Comparison of ENCODE assay signal across 1 cellular context in genomic region chr1:16677552-16678423, GRCh38.
TF ChIP-seq lines count a peak whose summit lies in the region.

No MANE protein-coding gene starts in this region.

TF ChIP-seq in HepG2, 621 proteins besides CTCF, POLR2A, EP300 and RAD21 (continued from another document and continues in another):
- TF ChIP-seq, protein P1, sequence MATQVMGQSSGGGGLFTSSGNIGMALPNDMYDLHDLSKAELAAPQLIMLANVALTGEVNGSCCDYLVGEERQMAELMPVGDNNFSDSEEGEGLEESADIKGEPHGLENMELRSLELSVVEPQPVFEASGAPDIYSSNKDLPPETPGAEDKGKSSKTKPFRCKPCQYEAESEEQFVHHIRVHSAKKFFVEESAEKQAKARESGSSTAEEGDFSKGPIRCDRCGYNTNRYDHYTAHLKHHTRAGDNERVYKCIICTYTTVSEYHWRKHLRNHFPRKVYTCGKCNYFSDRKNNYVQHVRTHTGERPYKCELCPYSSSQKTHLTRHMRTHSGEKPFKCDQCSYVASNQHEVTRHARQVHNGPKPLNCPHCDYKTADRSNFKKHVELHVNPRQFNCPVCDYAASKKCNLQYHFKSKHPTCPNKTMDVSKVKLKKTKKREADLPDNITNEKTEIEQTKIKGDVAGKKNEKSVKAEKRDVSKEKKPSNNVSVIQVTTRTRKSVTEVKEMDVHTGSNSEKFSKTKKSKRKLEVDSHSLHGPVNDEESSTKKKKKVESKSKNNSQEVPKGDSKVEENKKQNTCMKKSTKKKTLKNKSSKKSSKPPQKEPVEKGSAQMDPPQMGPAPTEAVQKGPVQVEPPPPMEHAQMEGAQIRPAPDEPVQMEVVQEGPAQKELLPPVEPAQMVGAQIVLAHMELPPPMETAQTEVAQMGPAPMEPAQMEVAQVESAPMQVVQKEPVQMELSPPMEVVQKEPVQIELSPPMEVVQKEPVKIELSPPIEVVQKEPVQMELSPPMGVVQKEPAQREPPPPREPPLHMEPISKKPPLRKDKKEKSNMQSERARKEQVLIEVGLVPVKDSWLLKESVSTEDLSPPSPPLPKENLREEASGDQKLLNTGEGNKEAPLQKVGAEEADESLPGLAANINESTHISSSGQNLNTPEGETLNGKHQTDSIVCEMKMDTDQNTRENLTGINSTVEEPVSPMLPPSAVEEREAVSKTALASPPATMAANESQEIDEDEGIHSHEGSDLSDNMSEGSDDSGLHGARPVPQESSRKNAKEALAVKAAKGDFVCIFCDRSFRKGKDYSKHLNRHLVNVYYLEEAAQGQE (IDR thresholded peaks at IDR 0.05; ENCODE audit: borderline replicate concordance in 1 of 2, low read depth in 1 of 2, low read length in 2 of 2): no peak
- TF ChIP-seq DZIP1 (CRISPR knock-in tag; IDR thresholded peaks at IDR 0.05): no peak
- peak; percentile 41; the same call in 1 of the 2 replicates for TF ChIP-seq FOXP4 (CRISPR knock-in tag; IDR thresholded peaks at IDR 0.05)
- TF ChIP-seq ZNF124 (CRISPR knock-in tag; IDR thresholded peaks at IDR 0.05): no peak; the same call in 1 of the 2 replicates
- no peak for TF ChIP-seq ZNF260 (CRISPR knock-in tag; IDR thresholded peaks at IDR 0.05; ENCODE audit: borderline replicate concordance, low read depth)
- TF ChIP-seq EHMT2 (IDR thresholded peaks at IDR 0.05; ENCODE audit: borderline replicate concordance, low read depth, low read length): 0 out of 2 replicates have a peak, but pooled peaks have one; percentile 28
- no peak for TF ChIP-seq TCF7L2 (IDR thresholded peaks at IDR 0.05; ENCODE audit: low read depth, low read length)
- TF ChIP-seq TFDP2 (CRISPR knock-in tag; IDR thresholded peaks at IDR 0.05): peak; percentile 50; the same call in 1 of the 2 replicates
- no peak for TF ChIP-seq FOSL1 (CRISPR knock-in tag; IDR thresholded peaks at IDR 0.05; ENCODE audit: borderline replicate concordance)
- TF ChIP-seq MEF2D (CRISPR knock-in tag; IDR thresholded peaks at IDR 0.05): no peak
- no peak for TF ChIP-seq ZNF709 (CRISPR knock-in tag; IDR thresholded peaks at IDR 0.05)
- TF ChIP-seq ZNF660 (CRISPR knock-in tag; IDR thresholded peaks at IDR 0.05; ENCODE audit: borderline replicate concordance, low read depth): no peak
- TF ChIP-seq ZFAT (CRISPR knock-in tag; conservative IDR thresholded peaks at IDR 0.05): no peak
- TF ChIP-seq NR2F2 (IDR thresholded peaks at IDR 0.05; ENCODE audit: borderline replicate concordance, low read depth): peak; percentile 72; the same call in 1 of the 2 replicates
- no peak for TF ChIP-seq ZNF615 (CRISPR knock-in tag; IDR thresholded peaks at IDR 0.05; ENCODE audit: borderline replicate concordance)
- TF ChIP-seq RBM22 (optimal IDR thresholded peaks at IDR 0.05; ENCODE audit: low read length): peak; percentile 97
- TF ChIP-seq MTA3 (CRISPR knock-in tag; IDR thresholded peaks at IDR 0.05): no peak
- TF ChIP-seq, protein P2, sequence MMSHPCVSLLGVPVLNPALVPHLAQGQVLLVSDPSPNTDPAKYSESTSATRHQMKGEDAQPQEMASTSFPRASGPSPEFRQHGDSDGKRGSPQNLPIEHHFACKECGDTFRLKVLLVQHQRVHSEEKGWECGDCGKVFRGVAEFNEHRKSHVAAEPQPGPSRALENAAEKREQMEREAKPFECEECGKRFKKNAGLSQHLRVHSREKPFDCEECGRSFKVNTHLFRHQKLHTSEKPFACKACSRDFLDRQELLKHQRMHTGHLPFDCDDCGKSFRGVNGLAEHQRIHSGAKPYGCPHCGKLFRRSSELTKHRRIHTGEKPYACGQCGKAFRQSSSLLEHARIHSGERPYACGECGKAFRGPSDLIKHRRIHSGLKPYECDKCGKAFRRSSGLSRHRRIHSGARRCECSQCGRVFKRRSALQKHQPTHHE (CRISPR knock-in tag; IDR thresholded peaks at IDR 0.05; ENCODE audit: borderline replicate concordance): no peak
- 0 out of 2 replicates have a peak, but pooled peaks have one; percentile 27 for TF ChIP-seq KLF12 (CRISPR knock-in tag; IDR thresholded peaks at IDR 0.05; ENCODE audit: borderline replicate concordance)
- no peak for TF ChIP-seq TFE3 (CRISPR knock-in tag; IDR thresholded peaks at IDR 0.05)
- TF ChIP-seq ZNF513 (CRISPR knock-in tag; conservative IDR thresholded peaks at IDR 0.05): no peak
- TF ChIP-seq, protein P3, sequence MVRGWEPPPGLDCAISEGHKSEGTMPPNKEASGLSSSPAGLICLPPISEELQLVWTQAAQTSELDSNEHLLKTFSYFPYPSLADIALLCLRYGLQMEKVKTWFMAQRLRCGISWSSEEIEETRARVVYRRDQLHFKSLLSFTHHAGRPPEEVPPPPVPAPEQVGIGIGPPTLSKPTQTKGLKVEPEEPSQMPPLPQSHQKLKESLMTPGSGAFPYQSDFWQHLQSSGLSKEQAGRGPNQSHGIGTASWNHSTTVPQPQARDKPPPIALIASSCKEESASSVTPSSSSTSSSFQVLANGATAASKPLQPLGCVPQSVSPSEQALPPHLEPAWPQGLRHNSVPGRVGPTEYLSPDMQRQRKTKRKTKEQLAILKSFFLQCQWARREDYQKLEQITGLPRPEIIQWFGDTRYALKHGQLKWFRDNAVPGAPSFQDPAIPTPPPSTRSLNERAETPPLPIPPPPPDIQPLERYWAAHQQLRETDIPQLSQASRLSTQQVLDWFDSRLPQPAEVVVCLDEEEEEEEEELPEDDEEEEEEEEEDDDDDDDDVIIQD (CRISPR knock-in tag; IDR thresholded peaks at IDR 0.05; ENCODE audit: low read depth): no peak; the same call in 1 of the 2 replicates
- TF ChIP-seq, protein P4, sequence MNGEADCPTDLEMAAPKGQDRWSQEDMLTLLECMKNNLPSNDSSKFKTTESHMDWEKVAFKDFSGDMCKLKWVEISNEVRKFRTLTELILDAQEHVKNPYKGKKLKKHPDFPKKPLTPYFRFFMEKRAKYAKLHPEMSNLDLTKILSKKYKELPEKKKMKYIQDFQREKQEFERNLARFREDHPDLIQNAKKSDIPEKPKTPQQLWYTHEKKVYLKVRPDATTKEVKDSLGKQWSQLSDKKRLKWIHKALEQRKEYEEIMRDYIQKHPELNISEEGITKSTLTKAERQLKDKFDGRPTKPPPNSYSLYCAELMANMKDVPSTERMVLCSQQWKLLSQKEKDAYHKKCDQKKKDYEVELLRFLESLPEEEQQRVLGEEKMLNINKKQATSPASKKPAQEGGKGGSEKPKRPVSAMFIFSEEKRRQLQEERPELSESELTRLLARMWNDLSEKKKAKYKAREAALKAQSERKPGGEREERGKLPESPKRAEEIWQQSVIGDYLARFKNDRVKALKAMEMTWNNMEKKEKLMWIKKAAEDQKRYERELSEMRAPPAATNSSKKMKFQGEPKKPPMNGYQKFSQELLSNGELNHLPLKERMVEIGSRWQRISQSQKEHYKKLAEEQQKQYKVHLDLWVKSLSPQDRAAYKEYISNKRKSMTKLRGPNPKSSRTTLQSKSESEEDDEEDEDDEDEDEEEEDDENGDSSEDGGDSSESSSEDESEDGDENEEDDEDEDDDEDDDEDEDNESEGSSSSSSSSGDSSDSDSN (CRISPR knock-in tag; IDR thresholded peaks at IDR 0.05): no peak
- TF ChIP-seq CENPT (CRISPR knock-in tag; IDR thresholded peaks at IDR 0.05; ENCODE audit: low read depth): no peak
- no peak for TF ChIP-seq SKI (IDR thresholded peaks at IDR 0.05; ENCODE audit: partially characterized antibody)
- no peak for TF ChIP-seq ZNF891 (CRISPR knock-in tag; IDR thresholded peaks at IDR 0.05)
- TF ChIP-seq GATA4 (IDR thresholded peaks at IDR 0.05; ENCODE audit: borderline replicate concordance, low read depth): no peak
- TF ChIP-seq ZNF737 (CRISPR knock-in tag; IDR thresholded peaks at IDR 0.05; ENCODE audit: borderline replicate concordance): no peak
- no peak for TF ChIP-seq ZBTB3 (CRISPR knock-in tag; IDR thresholded peaks at IDR 0.05; ENCODE audit: borderline replicate concordance, low read depth)
- no peak for TF ChIP-seq ZNF496 (CRISPR knock-in tag; IDR thresholded peaks at IDR 0.05; ENCODE audit: insufficient replicate concordance)
- no peak for TF ChIP-seq HNRNPUL1 (IDR thresholded peaks at IDR 0.05; ENCODE audit: low read depth, low read length)
- no peak for TF ChIP-seq FLYWCH1 (CRISPR knock-in tag; IDR thresholded peaks at IDR 0.05)
- no peak for TF ChIP-seq XBP1 (CRISPR knock-in tag; IDR thresholded peaks at IDR 0.05)
- TF ChIP-seq ADNP (CRISPR knock-in tag; IDR thresholded peaks at IDR 0.05): no peak
- no peak for TF ChIP-seq TEAD3 (CRISPR knock-in tag; optimal IDR thresholded peaks at IDR 0.05; ENCODE audit: borderline replicate concordance)
- TF ChIP-seq KLF9 (CRISPR knock-in tag; IDR thresholded peaks at IDR 0.05; ENCODE audit: low read depth): no peak
- 0 out of 2 replicates have a peak, but pooled peaks have one; percentile 19 for TF ChIP-seq TEF (CRISPR knock-in tag; IDR thresholded peaks at IDR 0.05)
- no peak for TF ChIP-seq ZNF224 (CRISPR knock-in tag; IDR thresholded peaks at IDR 0.05)
- TF ChIP-seq ZNF431 (CRISPR knock-in tag; IDR thresholded peaks at IDR 0.05; ENCODE audit: borderline replicate concordance, low read depth): no peak
- no peak for TF ChIP-seq TAF1 (CRISPR knock-in tag; IDR thresholded peaks at IDR 0.05)
- peak; percentile 43; the same call in 1 of the 2 replicates for TF ChIP-seq BHLHE40 (IDR thresholded peaks at IDR 0.05; ENCODE audit: low read length)
- TF ChIP-seq ZNF558 (CRISPR knock-in tag; IDR thresholded peaks at IDR 0.05; ENCODE audit: borderline replicate concordance): no peak
- TF ChIP-seq CBX2 (IDR thresholded peaks at IDR 0.05; ENCODE audit: low read depth, low read length): no peak
- TF ChIP-seq CBX2 (CRISPR knock-in tag; IDR thresholded peaks at IDR 0.05; ENCODE audit: low read depth): no peak
